12 cellular contexts compared by ENCODE assay signal in genomic region chr18:74064510-74064909, GRCh38.
DNase-seq lines count a peak whose midpoint lies in the region; ATAC-seq and TF ChIP-seq lines count a peak whose summit lies in the region.
"Had no signal": no experiment of that assay in that cellular context is flagged by ENCODE, and none has a peak within 500 bp of the region (broad histone marks: within the 10 kb centered on the region; RNA-seq: fewer than 3 reads in every experiment).

No MANE protein-coding gene starts in this region.

- TF ChIP-seq POLR2A in breast epithelium (IDR thresholded peaks at IDR 0.05) = no peak

- H3K36me3 ChIP-seq in breast epithelium = no peaks in the 10 kb centered on the region

- peaks cover 10% of the 10 kb centered on the region for H3K36me3 Mint-ChIP-seq in activated T-helper 1 cell treated with anti-CD3 and anti-CD28 coated beads, Interleukin-12 subunit alpha, Interleukin-12 subunit beta, Interleukin-2, Interleukin-4 antibody, amounts not matched to agents 30 ng/mL and 10 ng/mL and 1 ng/mL, durations not matched to agents 14 hours and 24 hours and 36 hours (ENCODE audit: low read depth)

- H3K4me3 ChIP-seq in breast epithelium = no peak overlapping the region
- H3K4me3 ChIP-seq: A549 had no signal

- no peaks in the 10 kb centered on the region for H3K27me3 Mint-ChIP-seq in activated T-helper 1 cell treated with anti-CD3 and anti-CD28 coated beads, Interleukin-12 subunit alpha, Interleukin-12 subunit beta, Interleukin-2, Interleukin-4 antibody, amounts not matched to agents 30 ng/mL and 10 ng/mL and 1 ng/mL, durations not matched to agents 14 hours and 24 hours and 36 hours (ENCODE audit: insufficient read depth)

- ATAC-seq in HG03460 (IDR thresholded peaks at IDR 0.05; ENCODE audit: unreplicated experiment) (peak; percentile 42), SK-N-SH treated with all-trans-retinoic acid at 6 μM for 48 hours (no peak)
- ATAC-seq: A549, Right ventricle myocardium inferior had no signal

- H3K4me1 ChIP-seq in breast epithelium = no peaks in the 10 kb centered on the region
- H3K4me1 ChIP-seq: A549 had no signal

- H3K4me3 Mint-ChIP-seq in activated T-helper 1 cell treated with anti-CD3 and anti-CD28 coated beads, Interleukin-12 subunit alpha, Interleukin-12 subunit beta, Interleukin-2, Interleukin-4 antibody, amounts not matched to agents 30 ng/mL and 10 ng/mL and 1 ng/mL, durations not matched to agents 14 hours and 24 hours and 36 hours = peak overlapping the region; percentile 82

- TF ChIP-seq CTCF in breast epithelium (IDR thresholded peaks at IDR 0.05) = no peak

- intact Hi-C loops in activated T-helper 1 cell treated with anti-CD3 and anti-CD28 coated beads, Interleukin-12 subunit alpha, Interleukin-12 subunit beta, Interleukin-2, Interleukin-4 antibody, amounts not matched to agents 30 ng/mL and 10 ng/mL and 1 ng/mL, durations not matched to agents 14 hours and 24 hours and 36 hours (cut with micrococcal nuclease) = loop anchor here (1.0 to 10.0 kb wide), 5 partner anchors 42 to 1150 kb away; partner anchors contain the start of genes TIMM21 and TSHZ1
- intact Hi-C loops in breast epithelium (cut with DNase I; ENCODE audit: low total_unique reads) = no loop called here

- H3K9me3 Mint-ChIP-seq in activated T-helper 1 cell treated with anti-CD3 and anti-CD28 coated beads, Interleukin-12 subunit alpha, Interleukin-12 subunit beta, Interleukin-2, Interleukin-4 antibody, amounts not matched to agents 30 ng/mL and 10 ng/mL and 1 ng/mL, durations not matched to agents 14 hours and 24 hours and 36 hours = no peaks in the 10 kb centered on the region

- H3K4me1 Mint-ChIP-seq in activated T-helper 1 cell treated with anti-CD3 and anti-CD28 coated beads, Interleukin-12 subunit alpha, Interleukin-12 subunit beta, Interleukin-2, Interleukin-4 antibody, amounts not matched to agents 30 ng/mL and 10 ng/mL and 1 ng/mL, durations not matched to agents 14 hours and 24 hours and 36 hours (ENCODE audit: low read depth) = peaks cover 50% of the 10 kb centered on the region

- H3K27ac ChIP-seq in breast epithelium = no peak overlapping the region
- H3K27ac ChIP-seq: A549 had no signal

- H3K27ac Mint-ChIP-seq in activated T-helper 1 cell treated with anti-CD3 and anti-CD28 coated beads, Interleukin-12 subunit alpha, Interleukin-12 subunit beta, Interleukin-2, Interleukin-4 antibody, amounts not matched to agents 30 ng/mL and 10 ng/mL and 1 ng/mL, durations not matched to agents 14 hours and 24 hours and 36 hours = peak overlapping the region; percentile 77

- DNase-seq in activated CD4-positive, alpha-beta T cell treated with anti-CD3 and anti-CD28 coated beads for 48 hours = peak; percentile 74
- no peak for DNase-seq in activated CD4-positive, alpha-beta T cell treated with anti-CD3 and anti-CD28 coated beads for 1 hour
- peak; percentile 52 for DNase-seq in activated T-helper 1 cell treated with anti-CD3 and anti-CD28 coated beads, Interleukin-12 subunit alpha, Interleukin-12 subunit beta, Interleukin-2, Interleukin-4 antibody, amounts not matched to agents 30 ng/mL and 10 ng/mL and 1 ng/mL, durations not matched to agents 14 hours and 24 hours and 36 hours (ENCODE audit: low spot score)
- peak in 2 of 3 donors; percentile 13 to 51 for DNase-seq in stimulated activated CD4-positive, alpha-beta T cell treated with anti-CD3 and anti-CD28 coated beads, TNF-alpha, amount 100 ng/mL, for 48 hours (ENCODE audit: low read depth in 3 of 3)
- DNase-seq in cerebellar cortex (ENCODE audit: low spot score) = no peak
- no peak for DNase-seq in breast epithelium (ENCODE audit: low spot score in 2 of 2)
- DNase-seq: erythroblast, small intestine had no signal

- no peaks in the 10 kb centered on the region for H3K9me3 ChIP-seq in breast epithelium
- H3K9me3 ChIP-seq: A549 had no signal

- H3K27me3 ChIP-seq in breast epithelium = no peaks in the 10 kb centered on the region

TF ChIP-seq in SK-N-SH treated with all-trans-retinoic acid at 6 μM for 48 hours, 23 proteins besides CTCF, POLR2A, EP300 and RAD21:
- TF ChIP-seq OSR1 (CRISPR knock-in tag; IDR thresholded peaks at IDR 0.05) (no peak), TOX (CRISPR knock-in tag; IDR thresholded peaks at IDR 0.05; ENCODE audit: borderline replicate concordance) (no peak), ZFP30 (CRISPR knock-in tag; IDR thresholded peaks at IDR 0.05) (no peak), ZNF8 (CRISPR knock-in tag; IDR thresholded peaks at IDR 0.05) (no peak), POU6F1 (CRISPR knock-in tag; IDR thresholded peaks at IDR 0.05; ENCODE audit: borderline replicate concordance, low read depth) (no peak), SNAI2 (CRISPR knock-in tag; IDR thresholded peaks at IDR 0.05) (no peak), CREB5 (CRISPR knock-in tag; IDR thresholded peaks at IDR 0.05; ENCODE audit: low read depth) (no peak), ESRRG (CRISPR knock-in tag; IDR thresholded peaks at IDR 0.05) (no peak), CSRNP3 (CRISPR knock-in tag; IDR thresholded peaks at IDR 0.05) (no peak), ZNF565 (CRISPR knock-in tag; conservative IDR thresholded peaks at IDR 0.05; ENCODE audit: low read depth) (no peak), ZNF70 (CRISPR knock-in tag; IDR thresholded peaks at IDR 0.05) (no peak), TCF4 (CRISPR knock-in tag; IDR thresholded peaks at IDR 0.05; ENCODE audit: borderline replicate concordance) (no peak), CSDC2 (CRISPR knock-in tag; IDR thresholded peaks at IDR 0.05) (no peak)

Comparison
In these comparisons a context has a peak if more than half of its experiments do, and no peak if none do; other contexts are left out.
1. DNase-seq: peak in activated CD4-positive, alpha-beta T cell treated with anti-CD3 and anti-CD28 coated beads for 48 hours (single experiment), activated T-helper 1 cell treated with anti-CD3 and anti-CD28 coated beads, Interleukin-12 subunit alpha, Interleukin-12 subunit beta, Interleukin-2, Interleukin-4 antibody, amounts not matched to agents 30 ng/mL and 10 ng/mL and 1 ng/mL, durations not matched to agents 14 hours and 24 hours and 36 hours (single experiment) and stimulated activated CD4-positive, alpha-beta T cell treated with anti-CD3 and anti-CD28 coated beads, TNF-alpha, amount 100 ng/mL, for 48 hours (2 of 3); none in activated CD4-positive, alpha-beta T cell treated with anti-CD3 and anti-CD28 coated beads for 1 hour (single experiment), cerebellar cortex (single experiment) and breast epithelium (0 of 2).